In genomic region chr3:97817965-97818364, GRCh38 we compare ENCODE assay signal across 16 cellular contexts.
DNase-seq lines count a peak whose midpoint lies in the region; ATAC-seq and TF ChIP-seq lines count a peak whose summit lies in the region.
"Had no signal": no experiment of that assay in that cellular context is flagged by ENCODE, and none has a peak within 500 bp of the region (broad histone marks: within the 10 kb centered on the region; RNA-seq: fewer than 3 reads in every experiment).

No MANE protein-coding gene starts in this region.

- peak overlapping the region; percentile 1 to 33 (median 24) for H3K27ac Mint-ChIP-seq in nephron
- H3K27ac Mint-ChIP-seq: activated naive CD4-positive, alpha-beta T cell treated with anti-CD3 and anti-CD28 coated beads, Interleukin-2, amount 10 ng/mL, durations not matched to agents 7 days and 5 days had no signal

- peak; percentile 92 for DNase-seq in NCI-H1092 (lab: John Stamatoyannopoulos, UW)
- peak; percentile 85 for DNase-seq in NCI-H2081 treated with DMSO at 0.1 percent for 48 hours (lab: John Stamatoyannopoulos, UW)
- peak; percentile 95 for DNase-seq in NCI-H748 (lab: John Stamatoyannopoulos, UW; ENCODE audit: unreplicated experiment)
- no peak for DNase-seq in GM13976 (ENCODE audit: low spot score)
- DNase-seq in GM10266 (ENCODE audit: extremely low spot score), result no peak
- DNase-seq: activated CD8-positive, alpha-beta memory T cell treated with anti-CD3 and anti-CD28 coated beads, Interleukin-2, amount 50 U/mL, for 48 hours; activated naive CD4-positive, alpha-beta T cell treated with anti-CD3 and anti-CD28 coated beads, Interleukin-2, amount 10 ng/mL, durations not matched to agents 7 days and 5 days; hippocampal formation; left cardiac atrium; right lobe of liver; stimulated activated CD4-positive, alpha-beta T cell treated with anti-CD3 and anti-CD28 coated beads, Interleukin-2, amount 100 ng/mL, for 48 hours; stimulated activated CD8-positive, alpha-beta memory T cell treated with anti-CD3 and anti-CD28 coated beads, Interleukin-4, amount 100 ng/mL, for 48 hours; T-helper 9 cell had no signal

- no peaks in the 10 kb centered on the region for H3K36me3 Mint-ChIP-seq in nephron (ENCODE audit: low read depth)

- no peak overlapping the region for H3K4me3 Mint-ChIP-seq in nephron
- H3K4me3 Mint-ChIP-seq: activated naive CD4-positive, alpha-beta T cell treated with anti-CD3 and anti-CD28 coated beads, Interleukin-2, amount 10 ng/mL, durations not matched to agents 7 days and 5 days had no signal

- TF ChIP-seq CTCF in nephron (IDR thresholded peaks at IDR 0.05; ENCODE audit: unreplicated experiment in 3 of 3), result no peak
- no peak for TF ChIP-seq CTCF in GM13976 (IDR thresholded peaks at IDR 0.05; ENCODE audit: borderline replicate concordance, control extremely low read depth, extremely low read depth, insufficient read depth, missing control alignments)
- no peak for TF ChIP-seq CTCF in GM10266 (IDR thresholded peaks at IDR 0.05; ENCODE audit: control insufficient read depth, insufficient read depth, low read depth, missing control alignments)

- no peak for TF ChIP-seq POLR2A in GM18505 (IDR thresholded peaks at IDR 0.05; ENCODE audit: borderline replicate concordance, extremely low read depth, insufficient read depth, insufficient read length)

- peaks cover 19% of the 10 kb centered on the region for H3K4me1 Mint-ChIP-seq in nephron

- in situ Hi-C loops in GM13976 (cut with MboI; ENCODE audit: low sequenced_read_pairs, unreplicated experiment), result no loop called here

- peaks cover 26% of the 10 kb centered on the region for H3K27me3 Mint-ChIP-seq in nephron (ENCODE audit: low read depth)

- H3K9me3 Mint-ChIP-seq in nephron, result no peaks in the 10 kb centered on the region
- H3K9me3 Mint-ChIP-seq: activated naive CD4-positive, alpha-beta T cell treated with anti-CD3 and anti-CD28 coated beads, Interleukin-2, amount 10 ng/mL, durations not matched to agents 7 days and 5 days had no signal

- no peak for ATAC-seq in HG03097 (IDR thresholded peaks at IDR 0.05; ENCODE audit: low FRiP score, unreplicated experiment)
- ATAC-seq in GM18505 (IDR thresholded peaks at IDR 0.05; ENCODE audit: unreplicated experiment), result no peak
- ATAC-seq: left cardiac atrium, right lobe of liver had no signal

Comparison
In these comparisons a context has a peak if more than half of its experiments do, and no peak if none do; other contexts are left out.
1. DNase-seq: peak in NCI-H1092 (single experiment), NCI-H2081 treated with DMSO at 0.1 percent for 48 hours (single experiment) and NCI-H748 (single experiment); none in GM13976 (single experiment) and GM10266 (single experiment).